ENCODE assay signal across 2 cellular contexts in genomic region chr12:39441963-39442894, GRCh38.
A peak's percentile ranks its signal among the peaks of the same experiment; 100 is the strongest.
TF ChIP-seq lines count a peak whose summit lies in the region.

No MANE protein-coding gene starts in this region.

TF ChIP-seq in HEK293, 187 proteins besides CTCF, POLR2A, EP300 and RAD21 (continued from another document and continues in another):
- TF ChIP-seq ZNF747 (tag by site-specific recombination; IDR thresholded peaks at IDR 0.05) (no peak), ZNF692 (tag by site-specific recombination; IDR thresholded peaks at IDR 0.05) (no peak), ZFHX2 (tag by site-specific recombination; conservative IDR thresholded peaks at IDR 0.05) (peak; percentile 34; the same call in 1 of the 2 replicates), HOXD13 (CRISPR knock-in tag; IDR thresholded peaks at IDR 0.05; ENCODE audit: borderline replicate concordance) (no peak), ZNF785 (tag by site-specific recombination; IDR thresholded peaks at IDR 0.05) (no peak), GLIS1 (tag by site-specific recombination; IDR thresholded peaks at IDR 0.05) (peak; percentile 60), KLF8 (tag by site-specific recombination; IDR thresholded peaks at IDR 0.05) (no peak), SCRT1 (tag by site-specific recombination; IDR thresholded peaks at IDR 0.05; ENCODE audit: borderline replicate concordance) (no peak), ZNF266 (tag by site-specific recombination; IDR thresholded peaks at IDR 0.05; ENCODE audit: low read depth) (no peak), KLF1 (tag by site-specific recombination; IDR thresholded peaks at IDR 0.05) (no peak), KLF7 (tag by site-specific recombination; IDR thresholded peaks at IDR 0.05; ENCODE audit: borderline replicate concordance) (no peak), BCL6B (tag by site-specific recombination; IDR thresholded peaks at IDR 0.05) (no peak), ZNF433 (tag by site-specific recombination; IDR thresholded peaks at IDR 0.05; ENCODE audit: low read depth) (no peak), ZNF2 (tag by site-specific recombination; IDR thresholded peaks at IDR 0.05) (no peak), PRDM10 (tag by site-specific recombination; IDR thresholded peaks at IDR 0.05) (no peak), ZNF624 (tag by site-specific recombination; IDR thresholded peaks at IDR 0.05) (no peak), GLI2 (tag by site-specific recombination; IDR thresholded peaks at IDR 0.05; ENCODE audit: borderline replicate concordance, low read depth) (no peak), ZNF843 (tag by site-specific recombination; IDR thresholded peaks at IDR 0.05) (no peak), ZNF140 (tag by site-specific recombination; IDR thresholded peaks at IDR 0.05) (no peak), GLIS2 (tag by site-specific recombination; IDR thresholded peaks at IDR 0.05) (peak; percentile 56), ZBTB21 (tag by site-specific recombination; IDR thresholded peaks at IDR 0.05) (no peak), ZSCAN18 (tag by site-specific recombination; IDR thresholded peaks at IDR 0.05) (no peak), ZNF560 (tag by site-specific recombination; IDR thresholded peaks at IDR 0.05; ENCODE audit: borderline replicate concordance) (no peak), SP7 (tag by site-specific recombination; IDR thresholded peaks at IDR 0.05) (no peak), ZBTB17 (tag by site-specific recombination; IDR thresholded peaks at IDR 0.05) (0 out of 2 replicates have a peak, but pooled peaks have one; percentile 43), ZNF530 (tag by site-specific recombination; IDR thresholded peaks at IDR 0.05; ENCODE audit: low read depth) (no peak), ZNF501 (tag by site-specific recombination; IDR thresholded peaks at IDR 0.05) (0 out of 2 replicates have a peak, but pooled peaks have one; percentile 21), ZNF423 (tag by site-specific recombination; IDR thresholded peaks at IDR 0.05) (0 out of 2 replicates have a peak, but pooled peaks have one; percentile 17), FEZF1 (tag by site-specific recombination; IDR thresholded peaks at IDR 0.05) (no peak), SP2 (tag by site-specific recombination; IDR thresholded peaks at IDR 0.05) (no peak)

TF ChIP-seq in HepG2, 621 proteins besides CTCF, POLR2A, EP300 and RAD21 (continued from another document):
- TF ChIP-seq HMGXB4 (CRISPR knock-in tag; IDR thresholded peaks at IDR 0.05; ENCODE audit: borderline replicate concordance in 1 of 2, low read depth in 1 of 2) (peak in 1 of 2 experiments; percentile 55; a peak in 1 of 4 replicates), ZNF878 (CRISPR knock-in tag; IDR thresholded peaks at IDR 0.05) (0 out of 2 replicates have a peak, but pooled peaks have one; percentile 52), PHF8 (CRISPR knock-in tag; IDR thresholded peaks at IDR 0.05) (peak; percentile 46), ZSCAN30 (CRISPR knock-in tag; IDR thresholded peaks at IDR 0.05) (0 out of 2 replicates have a peak, but pooled peaks have one; percentile 13), ZNF839 (CRISPR knock-in tag; IDR thresholded peaks at IDR 0.05; ENCODE audit: borderline replicate concordance) (0 out of 2 replicates have a peak, but pooled peaks have one; percentile 11), ZBTB14 (CRISPR knock-in tag; IDR thresholded peaks at IDR 0.05) (0 out of 2 replicates have a peak, but pooled peaks have one; percentile 10), FOXM1 (CRISPR knock-in tag; IDR thresholded peaks at IDR 0.05) (no peak), ZNF292 (CRISPR knock-in tag; IDR thresholded peaks at IDR 0.05; ENCODE audit: borderline replicate concordance, low read depth) (0 out of 2 replicates have a peak, but pooled peaks have one; percentile 20), ZNF121 (CRISPR knock-in tag; IDR thresholded peaks at IDR 0.05) (no peak), FOXA1 (IDR thresholded peaks at IDR 0.05) (no peak), FOXA1 (CRISPR knock-in tag; IDR thresholded peaks at IDR 0.05) (no peak; the same call in 1 of the 2 replicates), CEBPB (IDR thresholded peaks at IDR 0.05; ENCODE audit: borderline replicate concordance, low read depth, low read length) (peak; percentile 46; the same call in 1 of the 2 replicates), ZNF564 (CRISPR knock-in tag; IDR thresholded peaks at IDR 0.05) (peak; percentile 19; the same call in 1 of the 2 replicates), RFXAP (CRISPR knock-in tag; IDR thresholded peaks at IDR 0.05; ENCODE audit: borderline replicate concordance) (0 out of 2 replicates have a peak, but pooled peaks have one; percentile 36)
